Comparison of ENCODE assay signal across 1 cellular context in genomic region chr5:69416180-69416579, GRCh38.
A peak's percentile ranks its signal among the peaks of the same experiment; 100 is the strongest.
TF ChIP-seq lines count a peak whose summit lies in the region.

No MANE protein-coding gene starts in this region.

TF ChIP-seq in HepG2, 621 proteins besides CTCF, POLR2A, EP300 and RAD21:
- TF ChIP-seq ZBTB38 (CRISPR knock-in tag; IDR thresholded peaks at IDR 0.05) (0 out of 2 replicates have a peak, but pooled peaks have one; percentile 23), ZNF576 (CRISPR knock-in tag; IDR thresholded peaks at IDR 0.05) (no peak), ISX (CRISPR knock-in tag; conservative IDR thresholded peaks at IDR 0.05) (no peak), ZSCAN31 (CRISPR knock-in tag; IDR thresholded peaks at IDR 0.05; ENCODE audit: low read depth) (no peak)
